ENCODE assay signal across 8 cellular contexts in the genomic region with DNA sequence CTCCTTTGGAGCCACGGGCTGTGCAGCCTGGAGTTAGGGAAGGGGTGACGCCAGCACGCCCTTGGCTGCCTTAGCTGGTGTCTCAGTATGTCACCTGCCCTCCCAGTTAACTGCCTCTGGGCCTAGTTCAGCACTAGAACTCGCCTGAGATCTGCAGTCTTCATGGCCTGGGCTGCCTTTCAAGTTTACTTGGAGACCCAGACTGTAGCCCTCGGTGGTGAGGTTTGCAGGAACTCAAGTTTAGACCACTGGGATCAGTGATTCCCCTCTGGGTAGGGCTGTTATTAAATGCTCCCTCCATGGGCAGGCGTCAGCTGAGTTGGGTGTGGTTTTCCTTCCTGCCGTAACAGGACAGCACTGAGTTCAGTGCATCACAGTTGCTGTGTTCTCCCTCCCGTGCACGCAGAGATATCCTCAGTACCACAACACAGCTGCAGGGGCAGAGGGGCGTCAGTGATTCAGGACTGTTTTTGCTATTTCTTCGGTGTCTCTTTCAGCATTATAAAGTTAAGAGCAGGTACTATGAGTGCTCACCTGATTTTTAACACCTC. TPM values are rescaled to one million over a fixed set of nuclear protein-coding genes. Genes with fewer than 3 reads are reported as not detected.
DNase-seq lines count a peak whose midpoint lies in the region; ATAC-seq and TF ChIP-seq lines count a peak whose summit lies in the region.

No MANE protein-coding gene starts in this region.

- no peaks in the 10 kb centered on the region for H3K27me3 ChIP-seq in right lobe of liver

- no peak overlapping the region for H3K27ac ChIP-seq in right lobe of liver

- peak; percentile 26 for DNase-seq in ELF-1 (ENCODE audit: low read depth, low spot score)
- peak; percentile 17 for DNase-seq in activated T-cell treated with anti-CD3 and anti-CD28 coated beads for 48 hours (ENCODE audit: low read depth)
- DNase-seq in right lobe of liver, result no peak
- DNase-seq in DMS 273 treated with DMSO at 0.1 percent for 48 hours (lab: John Stamatoyannopoulos, UW), result no peak
- DNase-seq in HuH-7 (ENCODE audit: low spot score), result no peak
- DNase-seq in NCI-H446 (lab: John Stamatoyannopoulos, UW), result no peak

- peak; percentile 33 to 74 (median 57) for ATAC-seq in right lobe of liver
- no peak for ATAC-seq in GM19452 (IDR thresholded peaks at IDR 0.05; ENCODE audit: unreplicated experiment)

- H3K27me3 Mint-ChIP-seq in IgD-negative memory B cell, result no peaks in the 10 kb centered on the region

- H3K27ac Mint-ChIP-seq in IgD-negative memory B cell, result peak overlapping the region; percentile 86 to 99 (median 93)

- intact Hi-C loops in right lobe of liver (cut with DNase I), result no loop called here

- H3K9me3 Mint-ChIP-seq in IgD-negative memory B cell, result peaks cover 0 to 6% (median 2%) of the 10 kb centered on the region in 3 donors

- no peak for TF ChIP-seq CTCF in right lobe of liver (IDR thresholded peaks at IDR 0.05)

- no peaks in the 10 kb centered on the region for H3K9me3 ChIP-seq in right lobe of liver

- H3K4me1 ChIP-seq in right lobe of liver, result no peaks in the 10 kb centered on the region

- peaks cover 6% of the 10 kb centered on the region for H3K36me3 Mint-ChIP-seq in IgD-negative memory B cell

- WGBS in right lobe of liver (ENCODE audit: insufficient coverage, low coverage, low lambda C conversion rate, missing lambda C conversion rate), result 50% methylated on average over 6 of the region's 11 CpGs

- peak overlapping the region; percentile 10 to 88 (median 67) for H3K4me3 Mint-ChIP-seq in IgD-negative memory B cell

- peaks cover 0 to 3% (median 0%) of the 10 kb centered on the region in 4 donors for H3K36me3 ChIP-seq in right lobe of liver

- no peak for TF ChIP-seq POLR2A in right lobe of liver (IDR thresholded peaks at IDR 0.05)

- H3K4me3 ChIP-seq in right lobe of liver, result no peak overlapping the region

- H3K4me1 Mint-ChIP-seq in IgD-negative memory B cell, result peaks cover 23 to 32% (median 30%) of the 10 kb centered on the region in 3 donors

RNA-seq across cellular contexts. Expression of a gene that starts 30.5 kb away (rescaled TPM):
- polyA plus RNA-seq in IgD-negative memory B cell, result 884 TPM
- 10 to 100 TPM in 4 of 6 experiments, 1 to 10 TPM in 2; 6.0 to 18.9 (median 11.8) TPM for total RNA-seq in right lobe of liver

RNA-seq across cellular contexts. Expression of a gene that starts 49.0 kb away (rescaled TPM):
- polyA plus RNA-seq in IgD-negative memory B cell, result 40.7 TPM
- total RNA-seq in right lobe of liver, result 10 to 100 TPM; 11.1 to 18.9 (median 14.7) TPM

Comparison
In these comparisons a context has a peak if more than half of its experiments do, and no peak if none do; other contexts are left out.
1. DNase-seq: peak in ELF-1 (single experiment) and activated T-cell treated with anti-CD3 and anti-CD28 coated beads for 48 hours (single experiment); none in right lobe of liver (0 of 3), DMS 273 treated with DMSO at 0.1 percent for 48 hours (single experiment), HuH-7 (single experiment) and NCI-H446 (0 of 2).